8 cellular contexts compared by ENCODE assay signal in genomic region chrX:24464836-24465523, GRCh38. TPM values are rescaled to one million over a fixed set of nuclear protein-coding genes. Genes with fewer than 3 reads are reported as not detected.
DNase-seq lines count a peak whose midpoint lies in the region; ATAC-seq and TF ChIP-seq lines count a peak whose summit lies in the region.

Gene PDK3, plus strand, starts transcription at chrX:24465286. Its CDS starts 170 bp downstream, at chrX:24465456.

- H3K4me1 ChIP-seq in PC-9 (replicated peaks; ENCODE audit: insufficient read depth) (peaks cover 9% of the 10 kb centered on the region; the same call in 1 of the 2 replicates), esophagus (ENCODE audit: control insufficient read depth in 2 of 2, insufficient read depth in 2 of 2, low read length in 1 of 2) (peaks cover 0 to 4% of the 10 kb centered on the region in 2 donors), muscle layer of duodenum (ENCODE audit: control insufficient read depth in 1 of 2, insufficient read depth in 2 of 2, low read length in 2 of 2) (no peaks in the 10 kb centered on the region)

- H3K27ac ChIP-seq in PC-9 (0 out of 2 replicates have a peak within 1 kb of the TSS, but pooled peaks have one; percentile 17), esophagus (ENCODE audit: low read depth in 2 of 2, low read length in 1 of 2) (peak within 1 kb of the TSS; percentile 71 to 77), muscle layer of duodenum (ENCODE audit: low read length) (peak within 1 kb of the TSS; percentile 69)

- no peaks in the 10 kb centered on the region for H3K36me3 ChIP-seq in PC-9 (ENCODE audit: low read depth)
- H3K36me3 ChIP-seq in esophagus (ENCODE audit: control insufficient read depth in 2 of 2, insufficient read depth in 2 of 2, low read length in 1 of 2): no peaks in the 10 kb centered on the region
- H3K36me3 ChIP-seq in muscle layer of duodenum (ENCODE audit: control insufficient read depth in 1 of 2, insufficient read depth in 2 of 2, low read length in 2 of 2): no peaks in the 10 kb centered on the region

- no peaks in the 10 kb centered on the region for H3K9me2 ChIP-seq in PC-9 (ENCODE audit: insufficient read depth)

- no peaks in the 10 kb centered on the region for H3K79me2 ChIP-seq in PC-9 (ENCODE audit: low read depth)

- DNase-seq in DMS153 treated with DMSO at 0.1 percent for 48 hours (lab: John Stamatoyannopoulos, UW; ENCODE audit: unreplicated experiment) (peak; percentile 61), PC-9 (peak; percentile 71 to 92)
- DNase-seq in Jurkat, Clone E6-1 (ENCODE audit: low read depth, low spot score): peak; percentile 76
- peak; percentile 88 for DNase-seq in activated T-cell treated with anti-CD3 and anti-CD28 coated beads, Interleukin-2, amount 50 U/mL, for 1 hour
- DNase-seq in stimulated activated CD8-positive, alpha-beta memory T cell treated with anti-CD3 and anti-CD28 coated beads, Interleukin-7, amount 100 ng/mL, for 24 hours (ENCODE audit: low read depth): peak; percentile 51

- TF ChIP-seq CTCF in PC-9 (conservative IDR thresholded peaks at IDR 0.05): no peak

- H2AFZ ChIP-seq in PC-9: peak within 1 kb of the TSS; percentile 94

- no TSS peak for BruUV-seq in PC-9 (replicated peaks; lab: Mats Ljungman, UMichigan)

- 0 to 29% methylated on average over 40 to 80 of the region's 80 CpGs for WGBS in esophagus, 2 donors

- H3K27me3 ChIP-seq in PC-9 (ENCODE audit: insufficient read depth, low read depth) (no peaks in the 10 kb centered on the region), esophagus (ENCODE audit: control insufficient read depth in 1 of 2, insufficient read depth in 2 of 2, low read length in 2 of 2) (no peaks in the 10 kb centered on the region), muscle layer of duodenum (ENCODE audit: low read depth, low read length) (no peaks in the 10 kb centered on the region)

- no peaks in the 10 kb centered on the region for H3F3A ChIP-seq in PC-9 (ENCODE audit: insufficient read depth, low read depth)

- peak within 1 kb of the TSS; percentile 87 for H3K4me2 ChIP-seq in PC-9

- H3K4me3 ChIP-seq in Jurkat, Clone E6-1 (ENCODE audit: low read length): peak within 1 kb of the TSS; percentile 65
- peak within 1 kb of the TSS; percentile 70 for H3K4me3 ChIP-seq in PC-9
- H3K4me3 ChIP-seq in esophagus (ENCODE audit: low read depth in 1 of 2, low read length in 2 of 2): peak within 1 kb of the TSS; percentile 58 to 79
- peak within 1 kb of the TSS; percentile 62 to 73 for H3K4me3 ChIP-seq in muscle layer of duodenum (ENCODE audit: low read depth in 1 of 2, low read length in 2 of 2)

- no peaks in the 10 kb centered on the region for H4K20me1 ChIP-seq in PC-9 (ENCODE audit: insufficient read depth)

- intact Hi-C loops in PC-9 (cut with micrococcal nuclease; ENCODE audit: unreplicated experiment): no loop called here

- H3K9me3 ChIP-seq in PC-9 (ENCODE audit: insufficient read depth, low read depth) (no peaks in the 10 kb centered on the region), esophagus (ENCODE audit: control insufficient read depth in 2 of 2, insufficient read depth in 1 of 2, low read depth in 1 of 2, low read length in 1 of 2) (no peaks in the 10 kb centered on the region), muscle layer of duodenum (ENCODE audit: control insufficient read depth in 1 of 2, low read length in 2 of 2) (no peaks in the 10 kb centered on the region)

- POLR2A ChIA-PET in PC-9 (lab: Charles Lee; ENCODE audit: unreplicated experiment): no interaction called here

- ATAC-seq in GM21717 (IDR thresholded peaks at IDR 0.05; ENCODE audit: unreplicated experiment): peak; percentile 95

- CTCF ChIA-PET in PC-9 (lab: Charles Lee): interaction anchor here (0.5 kb wide), 1 partner anchor 481 kb away, joined by 5 read pairs; no protein-coding TSS in a partner anchor

RNA-seq across cellular contexts. Expression of gene PDK3, which starts in this region (rescaled TPM):
- polyA plus RNA-seq in Jurkat, Clone E6-1 (2012; ENCODE audit: insufficient read depth, insufficient read length): 11.3 TPM
- 12.5 and 19.4 TPM in 2 replicates for total RNA-seq in PC-9 (2021)
- 1 to 10 TPM; 1.9 to 2.6 TPM for polyA plus RNA-seq in esophagus

Comparison
In these comparisons a context has a peak if more than half of its experiments do, and no peak if none do; other contexts are left out.
1. Peak in every context shown above with its lines: DNase-seq, ATAC-seq, H3K4me3 ChIP-seq and H3K27ac ChIP-seq.
2. H3K27ac ChIP-seq: peak in every context shown above with its lines; median percentile 74 in esophagus; 69 in muscle layer of duodenum; 17 in PC-9.